Comparison of ENCODE assay signal across 8 cellular contexts in genomic region chr7:19491821-19492452, GRCh38.
DNase-seq lines count a peak whose midpoint lies in the region; ATAC-seq and TF ChIP-seq lines count a peak whose summit lies in the region.

No MANE protein-coding gene starts in this region.

- intact Hi-C loops in activated T-helper 1 cell treated with anti-CD3 and anti-CD28 coated beads, Interleukin-12 subunit alpha, Interleukin-12 subunit beta, Interleukin-2, Interleukin-4 antibody, amounts not matched to agents 30 ng/mL and 10 ng/mL and 1 ng/mL, durations not matched to agents 14 hours and 24 hours and 36 hours (cut with micrococcal nuclease): no loop called here

- H3K36me3 Mint-ChIP-seq in activated T-helper 1 cell treated with anti-CD3 and anti-CD28 coated beads, Interleukin-12 subunit alpha, Interleukin-12 subunit beta, Interleukin-2, Interleukin-4 antibody, amounts not matched to agents 30 ng/mL and 10 ng/mL and 1 ng/mL, durations not matched to agents 14 hours and 24 hours and 36 hours (ENCODE audit: low read depth): no peaks in the 10 kb centered on the region

- H3K9me3 Mint-ChIP-seq in activated T-helper 1 cell treated with anti-CD3 and anti-CD28 coated beads, Interleukin-12 subunit alpha, Interleukin-12 subunit beta, Interleukin-2, Interleukin-4 antibody, amounts not matched to agents 30 ng/mL and 10 ng/mL and 1 ng/mL, durations not matched to agents 14 hours and 24 hours and 36 hours: no peaks in the 10 kb centered on the region

- H3K4me1 Mint-ChIP-seq in activated T-helper 1 cell treated with anti-CD3 and anti-CD28 coated beads, Interleukin-12 subunit alpha, Interleukin-12 subunit beta, Interleukin-2, Interleukin-4 antibody, amounts not matched to agents 30 ng/mL and 10 ng/mL and 1 ng/mL, durations not matched to agents 14 hours and 24 hours and 36 hours (ENCODE audit: low read depth): no peaks in the 10 kb centered on the region

- DNase-seq in A172 (ENCODE audit: low spot score): peak; percentile 50
- peak; percentile 39 for DNase-seq in SW480 (ENCODE audit: low spot score)
- peak; percentile 15 for DNase-seq in inferior parietal cortex (ENCODE audit: extremely low spot score)
- no peak for DNase-seq in activated T-helper 1 cell treated with anti-CD3 and anti-CD28 coated beads, Interleukin-12 subunit alpha, Interleukin-12 subunit beta, Interleukin-2, Interleukin-4 antibody, amounts not matched to agents 30 ng/mL and 10 ng/mL and 1 ng/mL, durations not matched to agents 14 hours and 24 hours and 36 hours (ENCODE audit: low spot score)
- no peak for DNase-seq in activated CD4-positive, CD25-positive, alpha-beta regulatory T cell treated with anti-CD3 and anti-CD28 coated beads, Interleukin-2, amount 50 U/mL, for 72 hours

- ATAC-seq in HG03354 (IDR thresholded peaks at IDR 0.05; ENCODE audit: poor library complexity, severe bottlenecking, unreplicated experiment) (peak; percentile 78), esophagus mucosa (no peak)

- H3K4me3 Mint-ChIP-seq in activated T-helper 1 cell treated with anti-CD3 and anti-CD28 coated beads, Interleukin-12 subunit alpha, Interleukin-12 subunit beta, Interleukin-2, Interleukin-4 antibody, amounts not matched to agents 30 ng/mL and 10 ng/mL and 1 ng/mL, durations not matched to agents 14 hours and 24 hours and 36 hours: no peak overlapping the region

- no peaks in the 10 kb centered on the region for H3K27me3 Mint-ChIP-seq in activated T-helper 1 cell treated with anti-CD3 and anti-CD28 coated beads, Interleukin-12 subunit alpha, Interleukin-12 subunit beta, Interleukin-2, Interleukin-4 antibody, amounts not matched to agents 30 ng/mL and 10 ng/mL and 1 ng/mL, durations not matched to agents 14 hours and 24 hours and 36 hours (ENCODE audit: insufficient read depth)

- no peak overlapping the region for H3K27ac Mint-ChIP-seq in activated T-helper 1 cell treated with anti-CD3 and anti-CD28 coated beads, Interleukin-12 subunit alpha, Interleukin-12 subunit beta, Interleukin-2, Interleukin-4 antibody, amounts not matched to agents 30 ng/mL and 10 ng/mL and 1 ng/mL, durations not matched to agents 14 hours and 24 hours and 36 hours

- TF ChIP-seq CTCF in GM12872 (IDR thresholded peaks at IDR 0.05; ENCODE audit: insufficient read depth, low read depth, low read length): peak; percentile 52; the same call in 2 of the 3 replicates

Comparison
In these comparisons a context has a peak if more than half of its experiments do, and no peak if none do; other contexts are left out.
1. DNase-seq: peak in A172 (single experiment), SW480 (single experiment) and inferior parietal cortex (single experiment); none in activated T-helper 1 cell treated with anti-CD3 and anti-CD28 coated beads, Interleukin-12 subunit alpha, Interleukin-12 subunit beta, Interleukin-2, Interleukin-4 antibody, amounts not matched to agents 30 ng/mL and 10 ng/mL and 1 ng/mL, durations not matched to agents 14 hours and 24 hours and 36 hours (single experiment) and activated CD4-positive, CD25-positive, alpha-beta regulatory T cell treated with anti-CD3 and anti-CD28 coated beads, Interleukin-2, amount 50 U/mL, for 72 hours (single experiment).